1 cellular context compared by ENCODE assay signal in the genomic region with DNA sequence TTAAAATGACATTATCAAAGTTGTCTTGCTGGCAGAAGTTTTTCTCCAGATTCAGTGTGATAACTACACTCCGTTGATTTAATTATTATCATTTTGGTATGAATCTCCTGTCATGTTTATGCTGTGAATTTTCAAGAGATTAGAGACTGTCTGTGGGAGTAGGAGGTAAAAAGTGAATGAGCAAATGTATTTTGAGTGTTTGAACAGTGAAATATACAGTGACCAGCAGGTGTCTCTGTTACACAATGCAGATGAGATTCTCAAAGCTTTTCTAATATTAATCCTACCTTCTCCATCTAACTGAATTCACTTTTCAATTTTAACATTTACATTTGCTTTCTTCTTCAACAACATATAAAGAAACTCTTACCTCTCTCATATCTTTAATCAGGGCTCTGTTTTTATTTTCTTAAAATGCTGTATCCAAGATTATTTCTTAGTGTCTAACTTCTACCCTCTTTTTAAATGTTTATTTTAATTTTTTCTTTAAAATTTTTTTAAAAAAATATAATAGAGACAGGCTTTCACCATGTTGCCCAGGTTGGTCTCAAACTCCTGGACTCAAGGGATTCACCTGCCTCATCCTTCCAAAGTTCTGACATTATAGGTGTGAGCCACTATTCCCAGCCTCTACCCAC.
TF ChIP-seq lines count a peak whose summit lies in the region.

No MANE protein-coding gene starts in this region.

TF ChIP-seq in WTC11, 78 proteins besides CTCF, POLR2A, EP300 and RAD21 (continued from another document):
- TF ChIP-seq, protein P1, sequence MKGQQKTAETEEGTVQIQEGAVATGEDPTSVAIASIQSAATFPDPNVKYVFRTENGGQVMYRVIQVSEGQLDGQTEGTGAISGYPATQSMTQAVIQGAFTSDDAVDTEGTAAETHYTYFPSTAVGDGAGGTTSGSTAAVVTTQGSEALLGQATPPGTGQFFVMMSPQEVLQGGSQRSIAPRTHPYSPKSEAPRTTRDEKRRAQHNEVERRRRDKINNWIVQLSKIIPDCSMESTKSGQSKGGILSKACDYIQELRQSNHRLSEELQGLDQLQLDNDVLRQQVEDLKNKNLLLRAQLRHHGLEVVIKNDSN (CRISPR knock-in tag; IDR thresholded peaks at IDR 0.05): no peak
- TF ChIP-seq, protein P2, sequence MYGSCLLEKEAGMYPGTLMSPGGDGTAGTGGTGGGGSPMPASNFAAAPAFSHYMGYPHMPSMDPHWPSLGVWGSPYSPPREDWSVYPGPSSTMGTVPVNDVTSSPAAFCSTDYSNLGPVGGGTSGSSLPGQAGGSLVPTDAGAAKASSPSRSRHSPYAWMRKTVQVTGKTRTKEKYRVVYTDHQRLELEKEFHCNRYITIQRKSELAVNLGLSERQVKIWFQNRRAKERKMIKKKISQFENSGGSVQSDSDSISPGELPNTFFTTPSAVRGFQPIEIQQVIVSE (CRISPR knock-in tag; IDR thresholded peaks at IDR 0.05; ENCODE audit: borderline replicate concordance): no peak
- no peak for TF ChIP-seq ESRRA (CRISPR knock-in tag; IDR thresholded peaks at IDR 0.05; ENCODE audit: borderline replicate concordance)
- no peak for TF ChIP-seq SMAD3 (CRISPR knock-in tag; IDR thresholded peaks at IDR 0.05; ENCODE audit: borderline replicate concordance)
- TF ChIP-seq, protein P3, sequence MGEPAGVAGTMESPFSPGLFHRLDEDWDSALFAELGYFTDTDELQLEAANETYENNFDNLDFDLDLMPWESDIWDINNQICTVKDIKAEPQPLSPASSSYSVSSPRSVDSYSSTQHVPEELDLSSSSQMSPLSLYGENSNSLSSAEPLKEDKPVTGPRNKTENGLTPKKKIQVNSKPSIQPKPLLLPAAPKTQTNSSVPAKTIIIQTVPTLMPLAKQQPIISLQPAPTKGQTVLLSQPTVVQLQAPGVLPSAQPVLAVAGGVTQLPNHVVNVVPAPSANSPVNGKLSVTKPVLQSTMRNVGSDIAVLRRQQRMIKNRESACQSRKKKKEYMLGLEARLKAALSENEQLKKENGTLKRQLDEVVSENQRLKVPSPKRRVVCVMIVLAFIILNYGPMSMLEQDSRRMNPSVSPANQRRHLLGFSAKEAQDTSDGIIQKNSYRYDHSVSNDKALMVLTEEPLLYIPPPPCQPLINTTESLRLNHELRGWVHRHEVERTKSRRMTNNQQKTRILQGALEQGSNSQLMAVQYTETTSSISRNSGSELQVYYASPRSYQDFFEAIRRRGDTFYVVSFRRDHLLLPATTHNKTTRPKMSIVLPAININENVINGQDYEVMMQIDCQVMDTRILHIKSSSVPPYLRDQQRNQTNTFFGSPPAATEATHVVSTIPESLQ (CRISPR knock-in tag; IDR thresholded peaks at IDR 0.05): no peak
- TF ChIP-seq, protein P4, sequence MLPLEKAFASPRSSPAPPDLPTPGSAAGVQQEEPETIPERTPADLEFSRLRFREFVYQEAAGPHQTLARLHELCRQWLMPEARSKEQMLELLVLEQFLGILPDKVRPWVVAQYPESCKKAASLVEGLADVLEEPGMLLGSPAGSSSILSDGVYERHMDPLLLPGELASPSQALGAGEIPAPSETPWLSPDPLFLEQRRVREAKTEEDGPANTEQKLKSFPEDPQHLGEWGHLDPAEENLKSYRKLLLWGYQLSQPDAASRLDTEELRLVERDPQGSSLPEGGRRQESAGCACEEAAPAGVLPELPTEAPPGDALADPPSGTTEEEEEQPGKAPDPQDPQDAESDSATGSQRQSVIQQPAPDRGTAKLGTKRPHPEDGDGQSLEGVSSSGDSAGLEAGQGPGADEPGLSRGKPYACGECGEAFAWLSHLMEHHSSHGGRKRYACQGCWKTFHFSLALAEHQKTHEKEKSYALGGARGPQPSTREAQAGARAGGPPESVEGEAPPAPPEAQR (CRISPR knock-in tag; IDR thresholded peaks at IDR 0.05): no peak
TF ChIP-seq in WTC11: peak in this region for 0.
